21 cellular contexts compared by ENCODE assay signal in the genomic region with DNA sequence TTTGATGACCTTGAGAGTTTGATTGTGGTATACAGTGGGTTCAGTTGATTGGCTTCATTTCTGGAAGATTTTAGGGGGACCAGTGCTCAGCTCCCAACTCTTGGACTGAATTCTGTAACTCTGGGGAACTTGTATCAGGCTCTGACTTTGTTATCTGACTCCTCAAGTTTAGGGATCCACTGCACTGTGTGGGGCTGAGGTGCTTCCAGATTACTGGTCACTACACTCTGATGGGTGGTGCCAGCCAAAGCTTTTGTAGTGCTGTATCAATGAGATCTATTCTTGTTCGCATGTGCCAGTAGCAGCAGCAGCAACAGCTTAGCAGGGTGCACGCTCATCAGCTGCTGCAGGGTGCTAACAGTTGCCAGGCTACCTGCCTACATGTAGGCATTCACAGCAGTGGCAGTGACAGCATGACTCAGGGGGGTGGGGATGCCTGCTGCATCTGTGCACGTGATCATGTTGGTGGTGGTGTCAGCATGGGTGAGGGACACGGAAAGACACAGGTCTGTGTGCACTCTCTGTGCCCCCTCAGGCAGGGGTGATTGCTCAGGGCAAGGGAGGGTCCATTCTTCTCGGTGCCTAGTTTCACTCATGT.
"Had no signal": no experiment of that assay in that cellular context is flagged by ENCODE, and none has a peak within 500 bp of the region (broad histone marks: within the 10 kb centered on the region; RNA-seq: fewer than 3 reads in every experiment).

No MANE protein-coding gene starts in this region.

- H3K36me3 Mint-ChIP-seq: naive B cell, T-cell had no signal

- H3K27me3 ChIP-seq: brain microvascular endothelial cell, gastroesophageal sphincter, heart right ventricle, pancreas, sigmoid colon, spleen had no signal

- H3K27ac ChIP-seq: brain microvascular endothelial cell, coronary artery, gastroesophageal sphincter, heart right ventricle, left ventricle myocardium inferior, pancreas, sigmoid colon, spleen had no signal

- DNase-seq: activated CD4-positive, alpha-beta T cell treated with anti-CD3 and anti-CD28 coated beads, Interleukin-2, amount 10 ng/mL, durations not matched to agents 7 days and 5 days; activated CD8-positive, alpha-beta T cell treated with anti-CD3 and anti-CD28 coated beads, Interleukin-2, amount 10 ng/mL, durations not matched to agents 7 days and 5 days; activated naive CD4-positive, alpha-beta T cell treated with Interleukin-2 at 50 U/mL for 16 hours; activated naive CD8-positive, alpha-beta T cell treated with anti-CD3 and anti-CD28 coated beads, Interleukin-2, amount 50 U/mL, for 24 hours; activated T-cell treated with anti-CD3 and anti-CD28 coated beads, Interleukin-2, amount 50 U/mL, for 24 hours; brain microvascular endothelial cell; heart right ventricle; kidney glomerular epithelial cell; left ventricle myocardium inferior; naive B cell; sigmoid colon; spleen; stimulated activated CD4-positive, alpha-beta T cell treated with anti-CD3 and anti-CD28 coated beads, Interleukin-4, amount 100 ng/mL, for 4 hours; stimulated activated naive CD4-positive, alpha-beta T cell; T-cell; T1000 had no signal

- H3K27ac Mint-ChIP-seq: activated CD4-positive, alpha-beta T cell treated with anti-CD3 and anti-CD28 coated beads, Interleukin-2, amount 10 ng/mL, durations not matched to agents 7 days and 5 days; activated CD8-positive, alpha-beta T cell treated with anti-CD3 and anti-CD28 coated beads, Interleukin-2, amount 10 ng/mL, durations not matched to agents 7 days and 5 days; activated naive CD8-positive, alpha-beta T cell treated with anti-CD3 and anti-CD28 coated beads, Interleukin-2, amount 50 U/mL, for 24 hours; activated T-cell treated with anti-CD3 and anti-CD28 coated beads, Interleukin-2, amount 50 U/mL, for 24 hours; activated T-helper 2 cell treated with anti-CD3 and anti-CD28 coated beads, Interferon-gamma antibody, Interleukin-2, Interleukin-4, amounts not matched to agents 10 μg/mL and 5 μg/mL and 100 μg/mL, durations not matched to agents 14 hours and 24 hours and 36 hours; naive B cell; T-cell had no signal

- H3K4me1 Mint-ChIP-seq: activated CD4-positive, alpha-beta T cell treated with anti-CD3 and anti-CD28 coated beads, Interleukin-2, amount 10 ng/mL, durations not matched to agents 7 days and 5 days; activated naive CD8-positive, alpha-beta T cell treated with anti-CD3 and anti-CD28 coated beads, Interleukin-2, amount 50 U/mL, for 24 hours; central memory CD8-positive, alpha-beta T cell; naive B cell; T-cell had no signal

- H3K4me3 ChIP-seq: coronary artery, gastroesophageal sphincter, heart right ventricle, left ventricle myocardium inferior, pancreas, sigmoid colon, spleen had no signal

- H3K4me1 ChIP-seq: gastroesophageal sphincter, heart right ventricle, left ventricle myocardium inferior, pancreas, sigmoid colon, spleen had no signal

- H3K4me3 Mint-ChIP-seq: activated CD4-positive, alpha-beta T cell treated with anti-CD3 and anti-CD28 coated beads, Interleukin-2, amount 10 ng/mL, durations not matched to agents 7 days and 5 days; activated CD8-positive, alpha-beta T cell treated with anti-CD3 and anti-CD28 coated beads, Interleukin-2, amount 10 ng/mL, durations not matched to agents 7 days and 5 days; activated naive CD8-positive, alpha-beta T cell treated with anti-CD3 and anti-CD28 coated beads, Interleukin-2, amount 50 U/mL, for 24 hours; activated T-cell treated with anti-CD3 and anti-CD28 coated beads, Interleukin-2, amount 50 U/mL, for 24 hours; central memory CD8-positive, alpha-beta T cell; naive B cell; T-cell had no signal

- H3K36me3 ChIP-seq: brain microvascular endothelial cell, gastroesophageal sphincter, heart right ventricle, left ventricle myocardium inferior, pancreas, sigmoid colon, spleen had no signal

- H3K9me3 ChIP-seq: pancreas, sigmoid colon had no signal

- ATAC-seq: activated CD8-positive, alpha-beta T cell treated with anti-CD3 and anti-CD28 coated beads, Interleukin-2, amount 10 ng/mL, durations not matched to agents 7 days and 5 days; activated naive CD8-positive, alpha-beta T cell treated with anti-CD3 and anti-CD28 coated beads, Interleukin-2, amount 50 U/mL, for 24 hours; gastroesophageal sphincter; heart right ventricle; T-cell had no signal
